8 cellular contexts compared by ENCODE assay signal in the genomic region with DNA sequence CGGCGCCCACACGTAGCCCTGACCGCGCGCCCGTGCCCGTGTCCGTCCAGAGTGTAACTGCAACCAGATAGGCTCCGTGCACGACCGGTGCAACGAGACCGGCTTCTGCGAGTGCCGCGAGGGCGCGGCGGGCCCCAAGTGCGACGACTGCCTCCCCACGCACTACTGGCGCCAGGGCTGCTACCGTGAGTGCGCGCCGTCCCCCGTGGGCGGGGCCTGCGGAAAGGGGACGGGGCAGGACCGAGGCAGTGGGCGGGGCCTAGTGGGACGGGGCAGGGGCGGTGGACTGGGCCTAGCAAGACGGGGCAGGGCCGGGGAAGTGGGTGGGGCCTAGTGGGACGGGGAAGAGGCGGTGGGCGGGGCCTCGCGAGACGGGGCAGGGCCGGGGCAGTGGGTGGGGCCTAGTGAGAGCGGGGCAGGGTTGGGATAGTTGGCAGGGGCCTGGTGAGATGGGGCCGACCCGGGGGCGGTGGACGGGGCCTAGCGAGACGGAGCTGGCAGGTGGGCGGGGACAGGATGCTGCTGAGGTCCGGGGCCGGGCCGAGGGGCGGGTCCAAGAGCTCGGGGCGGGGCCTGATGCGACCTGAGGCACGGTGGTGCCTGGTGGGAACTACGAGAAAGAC.
DNase-seq lines count a peak whose midpoint lies in the region; ATAC-seq, FAIRE-seq and TF ChIP-seq lines count a peak whose summit lies in the region.

No MANE protein-coding gene starts in this region.

- no peaks in the 10 kb centered on the region for H3K36me3 ChIP-seq in heart left ventricle
- no peaks in the 10 kb centered on the region for H3K36me3 ChIP-seq in pancreas
- no peaks in the 10 kb centered on the region for H3K36me3 ChIP-seq in thymus (ENCODE audit: control insufficient read depth, insufficient read depth)

- whole genome bisulfite sequencing in heart left ventricle, 4 donors, result 0 to 7% (median 4%) methylated on average over 25 to 62 of the region's 62 CpGs
- WGBS in pancreas, 2 donors, result 5 to 6% methylated on average over 60 to 62 of the region's 62 CpGs
- 5% methylated on average over 62 of the region's 62 CpGs for WGBS in thymus

- intact Hi-C loops in heart left ventricle (cut with DNase I) (no loop called here), pancreas (cut with DNase I) (no loop called here)

- H3K27ac ChIP-seq in heart left ventricle (peak overlapping the region in 5 of 12 donors; percentile 0 to 56 (median 40)), pancreas (peak overlapping the region in 3 of 4 donors; percentile 23 to 62 (median 49)), thymus (ENCODE audit: low read depth) (peak overlapping the region; percentile 25)

- H3K27me3 Mint-ChIP-seq in activated naive CD8-positive, alpha-beta T cell treated with anti-CD3 and anti-CD28 coated beads, Interleukin-2, amount 50 U/mL, for 24 hours, result peaks cover 13% of the 10 kb centered on the region

- H3K36me3 Mint-ChIP-seq in activated naive CD8-positive, alpha-beta T cell treated with anti-CD3 and anti-CD28 coated beads, Interleukin-2, amount 50 U/mL, for 24 hours (ENCODE audit: low read depth), result no peaks in the 10 kb centered on the region

- peak overlapping the region; percentile 71 for H3K27ac Mint-ChIP-seq in activated naive CD8-positive, alpha-beta T cell treated with anti-CD3 and anti-CD28 coated beads, Interleukin-2, amount 50 U/mL, for 24 hours

- H3K9me3 ChIP-seq in heart left ventricle (no peaks in the 10 kb centered on the region), pancreas (no peaks in the 10 kb centered on the region), thymus (ENCODE audit: control insufficient read depth) (no peaks in the 10 kb centered on the region)

- TF ChIP-seq POLR2A in heart left ventricle (IDR thresholded peaks at IDR 0.05), result peak in 1 of 2 donors; percentile 19

- H3K4me3 ChIP-seq in heart left ventricle (peak overlapping the region; percentile 34 to 75 (median 63)), pancreas (peak overlapping the region; percentile 37 to 69 (median 58)), thymus (ENCODE audit: low read length) (peak overlapping the region; percentile 72)

- H3K4me1 Mint-ChIP-seq in activated naive CD8-positive, alpha-beta T cell treated with anti-CD3 and anti-CD28 coated beads, Interleukin-2, amount 50 U/mL, for 24 hours, result peaks cover 9% of the 10 kb centered on the region

- TF ChIP-seq CTCF in GM10248 (IDR thresholded peaks at IDR 0.05; ENCODE audit: control extremely low read depth, extremely low read depth, low read depth, missing control alignments) (no peak), heart left ventricle (IDR thresholded peaks at IDR 0.05) (no peak), pancreas (IDR thresholded peaks at IDR 0.05) (no peak)

- ATAC-seq in HG02678 (IDR thresholded peaks at IDR 0.05; ENCODE audit: unreplicated experiment) (peak; percentile 69), heart left ventricle (peak; percentile 82 to 94 (median 93)), pancreas (peak; percentile 80 to 90 (median 84))
- peak; percentile 88 for ATAC-seq in activated naive CD8-positive, alpha-beta T cell treated with anti-CD3 and anti-CD28 coated beads, Interleukin-2, amount 50 U/mL, for 24 hours

- no peak for FAIRE-seq in pancreas (lab: Jason Lieb, UNC)

- H3K4me1 ChIP-seq in heart left ventricle (peaks cover 0 to 55% (median 19%) of the 10 kb centered on the region in 12 donors), pancreas (peaks cover 21 to 30% (median 22%) of the 10 kb centered on the region in 3 donors), thymus (ENCODE audit: control insufficient read depth, insufficient read depth, low read length) (peaks cover 10% of the 10 kb centered on the region)

- H3K27me3 ChIP-seq in heart left ventricle, result peaks cover 0 to 8% (median 0%) of the 10 kb centered on the region in 9 donors
- H3K27me3 ChIP-seq in pancreas, result no peaks in the 10 kb centered on the region
- no peaks in the 10 kb centered on the region for H3K27me3 ChIP-seq in thymus (ENCODE audit: control insufficient read depth, insufficient read depth)

- POLR2A ChIA-PET in GM10248 (lab: Yijun Ruan, JAX), result no interaction called here

- DNase-seq in GM10248 (ENCODE audit: extremely low spot score) (peak; percentile 99), NCI-H146 (lab: John Stamatoyannopoulos, UW) (peak; percentile 93), SW480 (ENCODE audit: low spot score) (peak; percentile 95), heart left ventricle (peak; percentile 97 to 100 (median 98)), pancreas (peak; percentile 96 to 99 (median 98))
- peak; percentile 99 for DNase-seq in activated naive CD8-positive, alpha-beta T cell treated with anti-CD3 and anti-CD28 coated beads, Interleukin-2, amount 50 U/mL, for 24 hours

- CTCF ChIA-PET in GM10248 (lab: Yijun Ruan, JAX), result interaction anchor here (0.8 to 10.0 kb wide), 8 partner anchors 11 to 496 kb away, joined by 3 to 154 read pairs (median 4); no protein-coding TSS in a partner anchor

- peak overlapping the region; percentile 88 for H3K4me3 Mint-ChIP-seq in activated naive CD8-positive, alpha-beta T cell treated with anti-CD3 and anti-CD28 coated beads, Interleukin-2, amount 50 U/mL, for 24 hours

- H3K9me3 Mint-ChIP-seq in activated naive CD8-positive, alpha-beta T cell treated with anti-CD3 and anti-CD28 coated beads, Interleukin-2, amount 50 U/mL, for 24 hours, result no peaks in the 10 kb centered on the region
